ENCODE assay signal across 8 cellular contexts in the genomic region with DNA sequence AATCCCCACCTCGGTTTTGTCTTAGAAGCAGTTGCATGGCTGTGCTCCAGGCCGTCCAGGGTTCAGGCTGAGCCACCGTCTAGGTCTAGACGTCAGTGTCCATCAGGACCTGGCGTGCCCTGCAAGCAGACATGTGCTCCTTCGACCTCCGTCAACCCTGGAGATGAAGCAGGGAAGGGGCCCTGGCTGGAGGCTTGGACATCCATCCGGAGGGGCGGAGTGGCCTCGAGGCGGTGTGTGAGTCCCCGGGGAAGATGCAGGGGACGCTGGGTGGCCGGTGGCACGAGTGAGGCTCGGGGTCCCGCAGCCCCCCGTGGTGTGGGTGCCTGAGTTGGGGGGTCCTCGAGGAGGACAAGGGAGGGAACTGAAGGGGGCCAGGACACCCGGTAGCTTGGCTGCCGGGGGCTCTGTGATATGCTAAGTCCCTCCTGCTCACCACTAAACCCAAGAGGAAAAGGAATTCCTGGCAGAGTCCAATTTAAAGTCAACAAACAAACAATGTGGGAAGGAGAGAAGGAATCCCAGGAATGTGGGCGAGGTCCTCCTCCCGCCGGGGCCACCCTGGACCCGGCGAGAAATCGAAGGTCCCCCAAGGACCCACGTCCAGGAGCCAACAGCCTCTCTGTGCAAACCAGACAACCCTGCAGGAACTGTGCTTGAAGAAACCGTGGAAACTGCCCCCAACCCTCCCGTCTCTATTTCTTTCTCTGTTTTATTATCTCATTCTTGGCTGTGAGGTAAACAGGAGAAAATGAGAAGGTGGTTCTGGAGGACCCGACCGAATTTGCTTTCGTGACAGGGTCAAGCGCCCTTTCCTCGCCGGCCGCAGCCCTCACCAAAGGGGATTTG. TPM values are rescaled to one million over a fixed set of nuclear protein-coding genes. Genes with fewer than 3 reads are reported as not detected.
DNase-seq lines count a peak whose midpoint lies in the region; ATAC-seq, FAIRE-seq and TF ChIP-seq lines count a peak whose summit lies in the region.

No MANE protein-coding gene starts in this region.

- TF ChIP-seq CTCF in HepG2 (CRISPR knock-in tag; IDR thresholded peaks at IDR 0.05) (no peak), upper lobe of right lung (IDR thresholded peaks at IDR 0.05) (no peak)

- intact Hi-C loops in HepG2 (cut with micrococcal nuclease; ENCODE audit: unreplicated experiment), result loop anchor here (10.0 kb wide), 1 partner anchor 212 kb away; no protein-coding TSS in a partner anchor
- intact Hi-C loops in upper lobe of right lung (cut with DNase I), result no loop called here
- intact Hi-C loops in CD4-positive, alpha-beta memory T cell (cut with micrococcal nuclease), result no loop called here

- BruUV-seq in HepG2 (replicated peaks; lab: Mats Ljungman, UMichigan), result no TSS peak

- no peaks in the 10 kb centered on the region for H3K4me1 Mint-ChIP-seq in CD4-positive, alpha-beta memory T cell

- H3K27me3 ChIP-seq in duodenal mucosa (ENCODE audit: control insufficient read depth in 1 of 2, insufficient read depth in 2 of 2, low read length in 2 of 2) (peaks cover 0 to 4% of the 10 kb centered on the region in 2 donors), HepG2 (ENCODE audit: control insufficient read depth in 1 of 2, insufficient read depth in 2 of 2, low read length in 2 of 2) (no peaks in the 10 kb centered on the region), upper lobe of right lung (no peaks in the 10 kb centered on the region)
- H3K27me3 ChIP-seq in CD4-positive, alpha-beta memory T cell (ENCODE audit: insufficient read depth, low read length), result no peaks in the 10 kb centered on the region

- TF ChIP-seq POLR2A in HepG2 (IDR thresholded peaks at IDR 0.05; ENCODE audit: insufficient read depth in 1 of 2, low read depth in 2 of 2, low read length in 2 of 2), result peak; percentile 48 to 85; a peak in 3 of 4 replicates

- H3K9ac ChIP-seq in duodenal mucosa (ENCODE audit: low read depth in 1 of 2, low read length in 2 of 2), result peak overlapping the region in 1 of 2 donors; percentile 5
- H3K9ac ChIP-seq in HepG2 (ENCODE audit: insufficient read depth, low read depth, low read length), result peak overlapping the region; percentile 72

- peak; percentile 95 for FAIRE-seq in HepG2 (lab: Jason Lieb, UNC)

- TF ChIP-seq RAD21 in Ishikawa (IDR thresholded peaks at IDR 0.05; ENCODE audit: low read depth), result peak; percentile 5; the same call in 1 of the 2 replicates
- TF ChIP-seq RAD21 in HepG2 (CRISPR knock-in tag; IDR thresholded peaks at IDR 0.05), result peak; percentile 22; the same call in 1 of the 2 replicates

- H3K36me3 ChIP-seq in duodenal mucosa (ENCODE audit: control insufficient read depth in 1 of 2, insufficient read depth in 2 of 2, low read length in 2 of 2), result no peaks in the 10 kb centered on the region
- H3K36me3 ChIP-seq in HepG2 (replicated peaks in 1 of 2; ENCODE audit: control insufficient read depth in 1 of 2, insufficient read depth in 2 of 2, low read length in 2 of 2), result no peaks in the 10 kb centered on the region
- H3K36me3 ChIP-seq in upper lobe of right lung, result no peaks in the 10 kb centered on the region
- H3K36me3 ChIP-seq in CD4-positive, alpha-beta memory T cell (ENCODE audit: insufficient read depth, low read length), result no peaks in the 10 kb centered on the region

- no peaks in the 10 kb centered on the region for H4K20me1 ChIP-seq in HepG2 (ENCODE audit: insufficient read depth, low read length)

- DNase-seq in HepG2 (ENCODE audit: low spot score) (peak; percentile 89), upper lobe of right lung (no peak), NAMALWA (ENCODE audit: low spot score) (no peak)
- DNase-seq in CD4-positive, alpha-beta memory T cell, result no peak

- H3K4me1 ChIP-seq in duodenal mucosa (ENCODE audit: control insufficient read depth in 1 of 2, insufficient read depth in 2 of 2, low read length in 2 of 2), result peaks cover 6 to 9% of the 10 kb centered on the region in 2 donors
- H3K4me1 ChIP-seq in HepG2 (ENCODE audit: insufficient read depth, low read length), result peaks cover 56% of the 10 kb centered on the region
- H3K4me1 ChIP-seq in upper lobe of right lung, result peaks cover 24% of the 10 kb centered on the region
- no peaks in the 10 kb centered on the region for H3K4me1 ChIP-seq in CD4-positive, alpha-beta memory T cell (ENCODE audit: insufficient read depth, low read length)

- no peak overlapping the region for H2AFZ ChIP-seq in HepG2 (ENCODE audit: low read length)

- no peak overlapping the region for H3K4me3 Mint-ChIP-seq in CD4-positive, alpha-beta memory T cell

- POLR2A ChIA-PET in HepG2 (lab: Yijun Ruan, JAX), result interaction anchor here (1.0 to 2.2 kb wide), 7 partner anchors 9 to 79 kb away, joined by 3 to 11 read pairs (median 3); partner anchors contain the start of gene PTBP1
- POLR2A ChIA-PET in CD4-positive, alpha-beta memory T cell (lab: Charles Lee; ENCODE audit: partially characterized antibody), result no interaction called here

- peak; percentile 76; the same call in 1 of the 2 replicates for TF ChIP-seq EP300 in Ishikawa (IDR thresholded peaks at IDR 0.05; ENCODE audit: borderline replicate concordance)
- peak in 1 of 2 experiments; percentile 52; a peak in 1 of 4 replicates for TF ChIP-seq EP300 in HepG2 (IDR thresholded peaks at IDR 0.05; ENCODE audit: low read depth in 2 of 2, low read length in 2 of 2)
- TF ChIP-seq EP300 in HepG2 (CRISPR knock-in tag; IDR thresholded peaks at IDR 0.05; ENCODE audit: borderline replicate concordance), result peak; percentile 39; the same call in 1 of the 2 replicates

- H3K27ac ChIP-seq in duodenal mucosa (ENCODE audit: low read depth, low read length) (peak overlapping the region; percentile 42), HepG2 (ENCODE audit: extremely low read length, insufficient read depth, low read length) (peak overlapping the region; percentile 85), upper lobe of right lung (peak overlapping the region; percentile 84)
- no peak overlapping the region for H3K27ac ChIP-seq in CD4-positive, alpha-beta memory T cell (ENCODE audit: low read depth, low read length)

- H3K4me3 ChIP-seq in duodenal mucosa (ENCODE audit: low read depth in 1 of 2, low read length in 2 of 2) (peak overlapping the region; percentile 16 to 34), HepG2 (replicated peaks in 1 of 3; ENCODE audit: insufficient read depth in 1 of 3, low read depth in 2 of 3, low read length in 3 of 3) (peak overlapping the region; percentile 74 to 86 (median 76)), upper lobe of right lung (peak overlapping the region; percentile 46)
- H3K4me3 ChIP-seq in CD4-positive, alpha-beta memory T cell (ENCODE audit: low read length in 2 of 2), result no peak overlapping the region

- H3K27ac Mint-ChIP-seq in CD4-positive, alpha-beta memory T cell, result no peak overlapping the region

- H3K9me3 ChIP-seq in duodenal mucosa (ENCODE audit: control insufficient read depth in 1 of 2, low read length in 2 of 2) (no peaks in the 10 kb centered on the region), HepG2 (ENCODE audit: low read length) (no peaks in the 10 kb centered on the region), upper lobe of right lung (no peaks in the 10 kb centered on the region)
- H3K9me3 ChIP-seq in CD4-positive, alpha-beta memory T cell (ENCODE audit: control insufficient read depth in 1 of 2, low read length in 2 of 2), result no peaks in the 10 kb centered on the region

- peaks cover 5% of the 10 kb centered on the region for H3K79me2 ChIP-seq in HepG2 (ENCODE audit: insufficient read depth, low read length)

- no peaks in the 10 kb centered on the region for H3K36me3 Mint-ChIP-seq in CD4-positive, alpha-beta memory T cell

- ATAC-seq in HepG2 (peak; percentile 85), upper lobe of right lung (peak; percentile 72), HG02610 (IDR thresholded peaks at IDR 0.05; ENCODE audit: unreplicated experiment) (no peak), HG02642 (IDR thresholded peaks at IDR 0.05; ENCODE audit: poor library complexity, unreplicated experiment) (no peak)

- 1% methylated on average over 29 of the region's 37 CpGs for WGBS in HepG2 (ENCODE audit: low lambda C conversion rate)

- peak overlapping the region; percentile 83 for H3K4me2 ChIP-seq in HepG2 (ENCODE audit: low read depth, low read length)

- H3K27me3 Mint-ChIP-seq in CD4-positive, alpha-beta memory T cell, result peaks cover 0 to 3% of the 10 kb centered on the region in 2 donors

- CTCF ChIA-PET in HepG2 (lab: Yijun Ruan, JAX; ENCODE audit: low intra/inter-chr PET ratio, low total read pairs), result interaction anchor here (0.8 kb wide), 1 partner anchor 11 kb away, joined by 3 read pairs; no protein-coding TSS in a partner anchor
- CTCF ChIA-PET in CD4-positive, alpha-beta memory T cell (lab: Charles Lee; ENCODE audit: partially characterized antibody), result no interaction called here

- in situ Hi-C loops in HepG2 (cut with HindIII; ENCODE audit: extremely low pct_ligation_motif_present, low pct_unique_long_range_greater_than_20kb), result no loop called here

- peaks cover 0 to 2% (median 0%) of the 10 kb centered on the region in 8 donors for H3K9me3 Mint-ChIP-seq in CD4-positive, alpha-beta memory T cell

RNA-seq across cellular contexts. Expression of gene PTBP1, which starts 14.8 kb away (rescaled TPM):
- total RNA-seq in HepG2 (2016; rRNA removed; fragmentation: Illumina TruSeq; extraction: Trizol) (188 and 195 TPM in 2 replicates), upper lobe of right lung (245 TPM)
- total RNA-seq in HepG2 (2016; cell fraction: cytosol; rRNA removed; fragmentation: Illumina TruSeq; extraction: Trizol; ENCODE audit: low read depth), result 49.8 and 51.1 TPM in 2 replicates
- total RNA-seq in HepG2 (2016; cell fraction: insoluble cytoplasmic fraction; rRNA removed; fragmentation: Illumina TruSeq; extraction: Trizol), result 161 and 198 TPM in 2 replicates
- total RNA-seq in HepG2 (2016; cell fraction: membrane; rRNA removed; fragmentation: Illumina TruSeq; extraction: Trizol), result 106 and 109 TPM in 2 replicates
- total RNA-seq in HepG2 (2016; cell fraction: nucleus; rRNA removed; fragmentation: Illumina TruSeq; extraction: Trizol), result 117 and 125 TPM in 2 replicates
- polyA plus RNA-seq in HepG2 (2011; rRNA removed), result 288 and 314 TPM in 2 replicates
- polyA plus RNA-seq in HepG2 (2011; cell fraction: cytosol; rRNA removed), result 80.5 and 107 TPM in 2 replicates
- polyA plus RNA-seq in HepG2 (2011; cell fraction: nucleus; rRNA removed), result 339 and 475 TPM in 2 replicates
- 291 and 347 TPM in 2 replicates for polyA plus RNA-seq in HepG2 (2012)
- 51.1 and 55.1 TPM in 2 replicates for polyA plus RNA-seq in HepG2 (2016; cell fraction: cytosol; fragmentation: Illumina TruSeq; extraction: Trizol; ENCODE audit: low read depth)
- polyA plus RNA-seq in HepG2 (2016; cell fraction: insoluble cytoplasmic fraction; fragmentation: Illumina TruSeq; extraction: Trizol; ENCODE audit: low read depth), result 208 and 235 TPM in 2 replicates
- polyA plus RNA-seq in HepG2 (2016; cell fraction: membrane; fragmentation: Illumina TruSeq; extraction: Trizol; ENCODE audit: low read depth), result 112 TPM in 2 replicates
- polyA plus RNA-seq in HepG2 (2016; cell fraction: nucleus; fragmentation: Illumina TruSeq; extraction: Trizol; ENCODE audit: insufficient read depth, low read depth), result 264 and 280 TPM in 2 replicates
- 302 and 434 TPM in 2 replicates for polyA minus RNA-seq in HepG2 (2011; rRNA and poly(A)+ RNA removed; ENCODE audit: low replicate concordance)
- polyA minus RNA-seq in HepG2 (2011; cell fraction: cytosol; rRNA and poly(A)+ RNA removed), result 155 and 182 TPM in 2 replicates
- polyA minus RNA-seq in HepG2 (2011; cell fraction: nucleus; rRNA and poly(A)+ RNA removed), result 142 and 164 TPM in 2 replicates
- total RNA-seq in CD4-positive, alpha-beta memory T cell, result 100 to 1,000 TPM; 315 TPM
- 100 to 1,000 TPM in 1 of 2 donors, 10 to 100 TPM in 1; 67.7 to 177 TPM for polyA plus RNA-seq in CD4-positive, alpha-beta memory T cell

RNA-seq across cellular contexts. Expression of gene MISP, which starts 31.5 kb away (rescaled TPM):
- 1.1 and 1.3 TPM in 2 replicates for total RNA-seq in HepG2 (2016; rRNA removed; fragmentation: Illumina TruSeq; extraction: Trizol)
- total RNA-seq in HepG2 (2016; cell fraction: cytosol; rRNA removed; fragmentation: Illumina TruSeq; extraction: Trizol; ENCODE audit: low read depth), result 0.30 and 0.35 TPM in 2 replicates
- 0.77 and 1.3 TPM in 2 replicates for total RNA-seq in HepG2 (2016; cell fraction: insoluble cytoplasmic fraction; rRNA removed; fragmentation: Illumina TruSeq; extraction: Trizol)
- total RNA-seq in HepG2 (2016; cell fraction: membrane; rRNA removed; fragmentation: Illumina TruSeq; extraction: Trizol), result 0.77 and 0.96 TPM in 2 replicates
- total RNA-seq in HepG2 (2016; cell fraction: nucleus; rRNA removed; fragmentation: Illumina TruSeq; extraction: Trizol), result 0.78 and 0.99 TPM in 2 replicates
- polyA plus RNA-seq in HepG2 (2011; rRNA removed), result 0.67 and 0.71 TPM in 2 replicates
- 0.53 and 0.71 TPM in 2 replicates for polyA plus RNA-seq in HepG2 (2011; cell fraction: cytosol; rRNA removed)
- 0.81 and 0.85 TPM in 2 replicates for polyA plus RNA-seq in HepG2 (2011; cell fraction: nucleus; rRNA removed)
- 2.1 and 3.1 TPM in 2 replicates for polyA plus RNA-seq in HepG2 (2012)
- polyA plus RNA-seq in HepG2 (2016; cell fraction: cytosol; fragmentation: Illumina TruSeq; extraction: Trizol; ENCODE audit: low read depth), result 0.23 and 0.32 TPM in 2 replicates
- polyA plus RNA-seq in HepG2 (2016; cell fraction: insoluble cytoplasmic fraction; fragmentation: Illumina TruSeq; extraction: Trizol; ENCODE audit: low read depth), result 1.2 and 1.5 TPM in 2 replicates
- polyA plus RNA-seq in HepG2 (2016; cell fraction: membrane; fragmentation: Illumina TruSeq; extraction: Trizol; ENCODE audit: low read depth), result 0.40 and 0.79 TPM in 2 replicates
- polyA plus RNA-seq in HepG2 (2016; cell fraction: nucleus; fragmentation: Illumina TruSeq; extraction: Trizol; ENCODE audit: insufficient read depth, low read depth), result 1.2 and 1.6 TPM in 2 replicates
- 1.2 and 37.0 TPM in 2 replicates for polyA minus RNA-seq in HepG2 (2011; rRNA and poly(A)+ RNA removed; ENCODE audit: low replicate concordance)
- 0.62 and 0.99 TPM in 2 replicates for polyA minus RNA-seq in HepG2 (2011; cell fraction: cytosol; rRNA and poly(A)+ RNA removed)
- polyA minus RNA-seq in HepG2 (2011; cell fraction: nucleus; rRNA and poly(A)+ RNA removed), result 0.37 and 0.39 TPM in 2 replicates
- total RNA-seq in upper lobe of right lung, result 15.9 TPM
- not detected for total RNA-seq in CD4-positive, alpha-beta memory T cell
- not detected for polyA plus RNA-seq in CD4-positive, alpha-beta memory T cell

RNA-seq across cellular contexts. Expression of gene PLPPR3, which starts 39.3 kb away (rescaled TPM):
- total RNA-seq in HepG2 (2016; rRNA removed; fragmentation: Illumina TruSeq; extraction: Trizol) (0.07 TPM in 1 of 2 replicates, not detected in the other), upper lobe of right lung (0.46 TPM)
- total RNA-seq in HepG2 (2016; cell fraction: cytosol; rRNA removed; fragmentation: Illumina TruSeq; extraction: Trizol; ENCODE audit: low read depth), result not detected in 2 replicates
- 0.09 TPM in 1 of 2 replicates, not detected in the other for total RNA-seq in HepG2 (2016; cell fraction: insoluble cytoplasmic fraction; rRNA removed; fragmentation: Illumina TruSeq; extraction: Trizol)
- total RNA-seq in HepG2 (2016; cell fraction: membrane; rRNA removed; fragmentation: Illumina TruSeq; extraction: Trizol), result not detected in 2 replicates
- not detected in 2 replicates for total RNA-seq in HepG2 (2016; cell fraction: nucleus; rRNA removed; fragmentation: Illumina TruSeq; extraction: Trizol)
- polyA plus RNA-seq in HepG2 (2011; rRNA removed), result 0.16 and 0.17 TPM in 2 replicates
- polyA plus RNA-seq in HepG2 (2011; cell fraction: cytosol; rRNA removed), result 0.14 and 0.19 TPM in 2 replicates
- 0.19 and 0.34 TPM in 2 replicates for polyA plus RNA-seq in HepG2 (2011; cell fraction: nucleus; rRNA removed)
- polyA plus RNA-seq in HepG2 (2012), result 0.27 TPM in 1 of 2 replicates, not detected in the other
- not detected in 2 replicates for polyA plus RNA-seq in HepG2 (2016; cell fraction: cytosol; fragmentation: Illumina TruSeq; extraction: Trizol; ENCODE audit: low read depth)
- polyA plus RNA-seq in HepG2 (2016; cell fraction: insoluble cytoplasmic fraction; fragmentation: Illumina TruSeq; extraction: Trizol; ENCODE audit: low read depth), result not detected in 2 replicates
- polyA plus RNA-seq in HepG2 (2016; cell fraction: membrane; fragmentation: Illumina TruSeq; extraction: Trizol; ENCODE audit: low read depth), result not detected in 2 replicates
- not detected in 2 replicates for polyA plus RNA-seq in HepG2 (2016; cell fraction: nucleus; fragmentation: Illumina TruSeq; extraction: Trizol; ENCODE audit: insufficient read depth, low read depth)
- 0.16 and 0.22 TPM in 2 replicates for polyA minus RNA-seq in HepG2 (2011; rRNA and poly(A)+ RNA removed; ENCODE audit: low replicate concordance)
- polyA minus RNA-seq in HepG2 (2011; cell fraction: cytosol; rRNA and poly(A)+ RNA removed), result not detected in 2 replicates
- polyA minus RNA-seq in HepG2 (2011; cell fraction: nucleus; rRNA and poly(A)+ RNA removed), result not detected in 2 replicates
- not detected for total RNA-seq in CD4-positive, alpha-beta memory T cell
- not detected for polyA plus RNA-seq in CD4-positive, alpha-beta memory T cell

RNA-seq across cellular contexts. Expression of gene AZU1, which starts 45.2 kb away (rescaled TPM):
- total RNA-seq in HepG2 (2016; rRNA removed; fragmentation: Illumina TruSeq; extraction: Trizol), result not detected in 2 replicates
- total RNA-seq in HepG2 (2016; cell fraction: cytosol; rRNA removed; fragmentation: Illumina TruSeq; extraction: Trizol; ENCODE audit: low read depth), result not detected in 2 replicates
- total RNA-seq in HepG2 (2016; cell fraction: insoluble cytoplasmic fraction; rRNA removed; fragmentation: Illumina TruSeq; extraction: Trizol), result not detected in 2 replicates
- total RNA-seq in HepG2 (2016; cell fraction: membrane; rRNA removed; fragmentation: Illumina TruSeq; extraction: Trizol), result not detected in 2 replicates
- not detected in 2 replicates for total RNA-seq in HepG2 (2016; cell fraction: nucleus; rRNA removed; fragmentation: Illumina TruSeq; extraction: Trizol)
- 0.08 TPM in 1 of 2 replicates, not detected in the other for polyA plus RNA-seq in HepG2 (2011; rRNA removed)
- not detected in 2 replicates for polyA plus RNA-seq in HepG2 (2011; cell fraction: cytosol; rRNA removed)
- polyA plus RNA-seq in HepG2 (2011; cell fraction: nucleus; rRNA removed), result not detected in 2 replicates
- polyA plus RNA-seq in HepG2 (2012), result not detected in 2 replicates
- polyA plus RNA-seq in HepG2 (2016; cell fraction: cytosol; fragmentation: Illumina TruSeq; extraction: Trizol; ENCODE audit: low read depth), result not detected in 2 replicates
- not detected in 2 replicates for polyA plus RNA-seq in HepG2 (2016; cell fraction: insoluble cytoplasmic fraction; fragmentation: Illumina TruSeq; extraction: Trizol; ENCODE audit: low read depth)
- polyA plus RNA-seq in HepG2 (2016; cell fraction: membrane; fragmentation: Illumina TruSeq; extraction: Trizol; ENCODE audit: low read depth), result not detected in 2 replicates
- polyA plus RNA-seq in HepG2 (2016; cell fraction: nucleus; fragmentation: Illumina TruSeq; extraction: Trizol; ENCODE audit: insufficient read depth, low read depth), result not detected in 2 replicates
- not detected in 2 replicates for polyA minus RNA-seq in HepG2 (2011; rRNA and poly(A)+ RNA removed; ENCODE audit: low replicate concordance)
- not detected in 2 replicates for polyA minus RNA-seq in HepG2 (2011; cell fraction: cytosol; rRNA and poly(A)+ RNA removed)
- polyA minus RNA-seq in HepG2 (2011; cell fraction: nucleus; rRNA and poly(A)+ RNA removed), result not detected in 2 replicates
- total RNA-seq in upper lobe of right lung, result 0.75 TPM
- not detected for total RNA-seq in CD4-positive, alpha-beta memory T cell
- not detected for polyA plus RNA-seq in CD4-positive, alpha-beta memory T cell

RNA-seq across cellular contexts. Expression of gene PRTN3, which starts 58.4 kb away (rescaled TPM):
- total RNA-seq in HepG2 (2016; rRNA removed; fragmentation: Illumina TruSeq; extraction: Trizol) (not detected in 2 replicates), upper lobe of right lung (not detected)
- total RNA-seq in HepG2 (2016; cell fraction: cytosol; rRNA removed; fragmentation: Illumina TruSeq; extraction: Trizol; ENCODE audit: low read depth), result not detected in 2 replicates
- total RNA-seq in HepG2 (2016; cell fraction: insoluble cytoplasmic fraction; rRNA removed; fragmentation: Illumina TruSeq; extraction: Trizol), result not detected in 2 replicates
- total RNA-seq in HepG2 (2016; cell fraction: membrane; rRNA removed; fragmentation: Illumina TruSeq; extraction: Trizol), result not detected in 2 replicates
- total RNA-seq in HepG2 (2016; cell fraction: nucleus; rRNA removed; fragmentation: Illumina TruSeq; extraction: Trizol), result not detected in 2 replicates
- 0.10 TPM in 1 of 2 replicates, not detected in the other for polyA plus RNA-seq in HepG2 (2011; rRNA removed)
- polyA plus RNA-seq in HepG2 (2011; cell fraction: cytosol; rRNA removed), result 0.17 TPM in 1 of 2 replicates, not detected in the other
- polyA plus RNA-seq in HepG2 (2011; cell fraction: nucleus; rRNA removed), result 0.14 and 0.16 TPM in 2 replicates
- not detected in 2 replicates for polyA plus RNA-seq in HepG2 (2012)
- not detected in 2 replicates for polyA plus RNA-seq in HepG2 (2016; cell fraction: cytosol; fragmentation: Illumina TruSeq; extraction: Trizol; ENCODE audit: low read depth)
- polyA plus RNA-seq in HepG2 (2016; cell fraction: insoluble cytoplasmic fraction; fragmentation: Illumina TruSeq; extraction: Trizol; ENCODE audit: low read depth), result not detected in 2 replicates
- polyA plus RNA-seq in HepG2 (2016; cell fraction: membrane; fragmentation: Illumina TruSeq; extraction: Trizol; ENCODE audit: low read depth), result not detected in 2 replicates
- polyA plus RNA-seq in HepG2 (2016; cell fraction: nucleus; fragmentation: Illumina TruSeq; extraction: Trizol; ENCODE audit: insufficient read depth, low read depth), result not detected in 2 replicates
- polyA minus RNA-seq in HepG2 (2011; rRNA and poly(A)+ RNA removed; ENCODE audit: low replicate concordance), result 0.14 TPM in 1 of 2 replicates, not detected in the other
- polyA minus RNA-seq in HepG2 (2011; cell fraction: cytosol; rRNA and poly(A)+ RNA removed), result not detected in 2 replicates
- not detected in 2 replicates for polyA minus RNA-seq in HepG2 (2011; cell fraction: nucleus; rRNA and poly(A)+ RNA removed)
- total RNA-seq in CD4-positive, alpha-beta memory T cell, result not detected
- polyA plus RNA-seq in CD4-positive, alpha-beta memory T cell, result not detected

Comparison
In these comparisons a context has a peak if more than half of its experiments do, and no peak if none do; other contexts are left out.
1. H3K4me3 ChIP-seq: peak in duodenal mucosa (2 of 2), HepG2 (3 of 3) and upper lobe of right lung (single experiment); none in CD4-positive, alpha-beta memory T cell (0 of 2).
2. ATAC-seq: peak in HepG2 (single experiment) and upper lobe of right lung (single experiment); none in HG02610 (single experiment) and HG02642 (single experiment).